7 cellular contexts compared by ENCODE assay signal in genomic region chr12:80273144-80273543, GRCh38.
"Had no signal": no experiment of that assay in that cellular context is flagged by ENCODE, and none has a peak within 500 bp of the region (broad histone marks: within the 10 kb centered on the region; RNA-seq: fewer than 3 reads in every experiment).

No MANE protein-coding gene starts in this region.

- H3K4me3 ChIP-seq: GM23338, K562 had no signal

- H3K4me2 ChIP-seq: GM23338 had no signal

- H3K27ac ChIP-seq: HL-60 had no signal

- H2AFZ ChIP-seq: GM23338 had no signal

- ATAC-seq: GM23338, K562 had no signal

- DNase-seq: H9, HCEC 1CT, IMR-90, KG1 had no signal
